In genomic region chr19:30034321-30034720, GRCh38 we compare ENCODE assay signal across 34 cellular contexts.
DNase-seq lines count a peak whose midpoint lies in the region; ATAC-seq, FAIRE-seq and TF ChIP-seq lines count a peak whose summit lies in the region.
"Had no signal": no experiment of that assay in that cellular context is flagged by ENCODE, and none has a peak within 500 bp of the region (broad histone marks: within the 10 kb centered on the region; RNA-seq: fewer than 3 reads in every experiment).

No MANE protein-coding gene starts in this region.

- in situ Hi-C loops in GM13977 (cut with MboI; ENCODE audit: low pct_unique_long_range_greater_than_20kb, low sequenced_read_pairs, unreplicated experiment) = no loop called here

- FAIRE-seq in A549 (lab: Jason Lieb, UNC) = peak; percentile 98
- peak; percentile 45 for FAIRE-seq in H54 (lab: Jason Lieb, UNC)
- FAIRE-seq in small intestine (lab: Jason Lieb, UNC) = peak; percentile 59
- FAIRE-seq: A204.1, D721Med had no signal

- H3K9me3 ChIP-seq in A549 (peaks cover 15% of the 10 kb centered on the region; the same call in 2 of the 3 replicates), HEK293 (ENCODE audit: control insufficient read depth, insufficient read depth, low read depth, low read length) (peaks cover 10% of the 10 kb centered on the region), small intestine (ENCODE audit: control insufficient read depth, low read depth) (no peaks in the 10 kb centered on the region)
- H3K9me3 ChIP-seq: BE2C, Caco-2 had no signal

- H3K27ac ChIP-seq in A549 = no peak overlapping the region
- no peak overlapping the region for H3K27ac ChIP-seq in HEK293 (ENCODE audit: extremely low read depth, low read depth, low read length)
- H3K27ac ChIP-seq in small intestine (ENCODE audit: low read depth in 1 of 2, low read length in 1 of 2) = no peak overlapping the region
- H3K27ac ChIP-seq: 22Rv1; BLaER1; BLaER1 treated with 17β-estradiol and CSF1 and Interleukin-3, amounts not matched to agents 10 nM and 100 nM; C4-2B had no signal

- TF ChIP-seq CTCF in A549 (IDR thresholded peaks at IDR 0.05) = no peak
- no peak for TF ChIP-seq CTCF in HEK293 (tag by site-specific recombination; IDR thresholded peaks at IDR 0.05)
- no peak for TF ChIP-seq CTCF in GM13977 (IDR thresholded peaks at IDR 0.05; ENCODE audit: extremely low read depth, insufficient read depth, missing control alignments)

- DNase-seq in A549 (ENCODE audit: low read depth in 1 of 2, low spot score in 1 of 2) (no peak), H54 (ENCODE audit: insufficient read length, low spot score) (no peak), small intestine (no peak), GM13977 (ENCODE audit: low spot score) (no peak), H4 (ENCODE audit: low spot score) (no peak), HK-2 (ENCODE audit: unreplicated experiment) (no peak)
- DNase-seq: 8988T; ACHN; AML-193; BE2C; C1 segment of cervical spinal cord; Caco-2; Calu3; CD4-positive, alpha-beta memory T cell; CD4-positive, alpha-beta T cell; CD4-positive, CD25-positive, alpha-beta regulatory T cell; CD8-positive, alpha-beta memory T cell; CD8-positive, alpha-beta T cell; COR-L47; DMS 273 treated with DMSO at 0.1 percent for 48 hours; DMS153; DMS53; DMS79; DMS79 treated with DMSO at 0.1 percent for 48 hours; DND-41; EL had no signal

- H3K4me2 ChIP-seq in A549 = no peak overlapping the region
- H3K4me2 ChIP-seq: BLaER1; BLaER1 treated with 17β-estradiol and CSF1 and Interleukin-3, amounts not matched to agents 10 nM and 100 nM had no signal

- CTCF ChIA-PET in A549 (lab: Yijun Ruan, JAX) = interaction anchor here (1.0 to 1.2 kb wide), 2 partner anchors 10 to 50 kb away, joined by 3 read pairs; no protein-coding TSS in a partner anchor
- CTCF ChIA-PET in HEK293 (lab: Yijun Ruan, JAX) = interaction anchor here (0.6 to 1.3 kb wide), 5 partner anchors 8 to 629 kb away, joined by 3 to 6 read pairs (median 3); no protein-coding TSS in a partner anchor

- 86% methylated on average over 1 of the region's 1 CpG for WGBS in A549 (ENCODE audit: missing lambda C conversion rate)
- WGBS in small intestine, 3 donors = 94 to 100% (median 98%) methylated on average over 1 of the region's 1 CpG

- peaks cover 12% of the 10 kb centered on the region for H3K4me1 ChIP-seq in A549
- peaks cover 13% of the 10 kb centered on the region for H3K4me1 ChIP-seq in HEK293 (ENCODE audit: control insufficient read depth, insufficient read depth, low read length)
- no peaks in the 10 kb centered on the region for H3K4me1 ChIP-seq in small intestine (ENCODE audit: control insufficient read depth in 2 of 2, insufficient read depth in 1 of 2, low read depth in 1 of 2, low read length in 1 of 2)
- H3K4me1 ChIP-seq: BE2C, Caco-2 had no signal

- TF ChIP-seq POLR2A in A549 (IDR thresholded peaks at IDR 0.05; ENCODE audit: low read length) (no peak), H54 (IDR thresholded peaks at IDR 0.05; ENCODE audit: low read depth, low read length) (no peak)

- no peaks in the 10 kb centered on the region for H3K27me3 ChIP-seq in small intestine (ENCODE audit: control insufficient read depth in 2 of 2, insufficient read depth in 2 of 2, low read length in 2 of 2)
- H3K27me3 ChIP-seq: BE2C; BLaER1; BLaER1 treated with 17β-estradiol and CSF1 and Interleukin-3, amounts not matched to agents 10 nM and 100 nM had no signal

- no peak for TF ChIP-seq EP300 in A549 (IDR thresholded peaks at IDR 0.05)

- H3K4me3 ChIP-seq in A549 (no peak overlapping the region), HEK293 (ENCODE audit: low read depth, low read length) (no peak overlapping the region), small intestine (ENCODE audit: low read depth in 1 of 2, low read length in 2 of 2) (no peak overlapping the region)
- H3K4me3 ChIP-seq: BLaER1; BLaER1 treated with 17β-estradiol and CSF1 and Interleukin-3, amounts not matched to agents 10 nM and 100 nM had no signal

- POLR2A ChIA-PET in A549 (lab: Yijun Ruan, JAX) (no interaction called here), HEK293 (lab: Yijun Ruan, JAX) (no interaction called here)

- no peak for ATAC-seq in A549
- ATAC-seq in HG03571 (IDR thresholded peaks at IDR 0.05; ENCODE audit: unreplicated experiment) = no peak
- ATAC-seq: CD8-positive, alpha-beta T cell had no signal

- peaks cover 37 to 67% of the 10 kb centered on the region in 2 experiments for H3K36me3 ChIP-seq in HEK293 (ENCODE audit: control insufficient read depth in 2 of 2, insufficient read depth in 1 of 2, low read length in 2 of 2)
- no peaks in the 10 kb centered on the region for H3K36me3 ChIP-seq in small intestine (ENCODE audit: control insufficient read depth in 2 of 2, insufficient read depth in 2 of 2, low read length in 2 of 2)

- no peak for TF ChIP-seq RAD21 in A549 (conservative IDR thresholded peaks at IDR 0.05 in 1 of 2, IDR thresholded peaks at IDR 0.05 in 1 of 2)

TF ChIP-seq in A549, 52 proteins besides CTCF, POLR2A, EP300 and RAD21:
- TF ChIP-seq FOSB (CRISPR knock-in tag; IDR thresholded peaks at IDR 0.05) (no peak), ELK1 (IDR thresholded peaks at IDR 0.05; ENCODE audit: low read depth, low read length) (no peak), HEYL (CRISPR knock-in tag; IDR thresholded peaks at IDR 0.05) (no peak), NR3C1 (IDR thresholded peaks at IDR 0.05) (no peak), CBX8 (IDR thresholded peaks at IDR 0.05) (no peak), HOXB13 (CRISPR knock-in tag; IDR thresholded peaks at IDR 0.05; ENCODE audit: low read depth) (no peak)

TF ChIP-seq in HEK293, 187 proteins besides CTCF, POLR2A, EP300 and RAD21:
- TF ChIP-seq ZNF211 (tag by site-specific recombination; IDR thresholded peaks at IDR 0.05; ENCODE audit: low read depth) = peak; percentile 98
- TF ChIP-seq ZNF155 (tag by site-specific recombination; IDR thresholded peaks at IDR 0.05) = no peak
- peak; percentile 46 for TF ChIP-seq SETDB1 (IDR thresholded peaks at IDR 0.05; ENCODE audit: insufficient read length, low read length)
- peak; percentile 82 for TF ChIP-seq PRDM1 (tag by site-specific recombination; IDR thresholded peaks at IDR 0.05)
- no peak for TF ChIP-seq SCRT2 (tag by site-specific recombination; IDR thresholded peaks at IDR 0.05)
